1 cellular context compared by ENCODE assay signal in the genomic region with DNA sequence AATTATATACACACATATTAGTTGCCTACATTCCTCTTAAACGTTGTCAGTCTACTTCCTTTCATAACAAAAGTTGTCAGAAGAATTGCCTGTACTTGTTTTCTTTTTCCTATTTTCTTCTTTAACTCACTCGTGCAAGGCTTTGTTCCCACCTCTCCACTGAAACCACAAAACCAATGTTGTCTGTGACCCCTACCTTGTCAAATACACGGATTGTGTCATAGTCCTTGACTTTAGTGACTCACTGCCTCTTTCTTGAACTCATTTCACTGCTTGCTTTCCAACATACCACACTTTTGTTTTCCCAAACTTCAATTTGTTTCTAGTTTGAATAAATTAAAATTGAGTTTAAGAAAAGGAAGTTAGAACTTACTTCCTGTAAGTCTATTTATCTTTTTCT.
TF ChIP-seq lines count a peak whose summit lies in the region.

No MANE protein-coding gene starts in this region.

TF ChIP-seq in GM23338, 12 proteins besides CTCF, POLR2A, EP300 and RAD21:
- no peak for TF ChIP-seq STAT1 (IDR thresholded peaks at IDR 0.05; ENCODE audit: unreplicated experiment)
- TF ChIP-seq, protein P1, sequence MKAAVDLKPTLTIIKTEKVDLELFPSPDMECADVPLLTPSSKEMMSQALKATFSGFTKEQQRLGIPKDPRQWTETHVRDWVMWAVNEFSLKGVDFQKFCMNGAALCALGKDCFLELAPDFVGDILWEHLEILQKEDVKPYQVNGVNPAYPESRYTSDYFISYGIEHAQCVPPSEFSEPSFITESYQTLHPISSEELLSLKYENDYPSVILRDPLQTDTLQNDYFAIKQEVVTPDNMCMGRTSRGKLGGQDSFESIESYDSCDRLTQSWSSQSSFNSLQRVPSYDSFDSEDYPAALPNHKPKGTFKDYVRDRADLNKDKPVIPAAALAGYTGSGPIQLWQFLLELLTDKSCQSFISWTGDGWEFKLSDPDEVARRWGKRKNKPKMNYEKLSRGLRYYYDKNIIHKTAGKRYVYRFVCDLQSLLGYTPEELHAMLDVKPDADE (IDR thresholded peaks at IDR 0.05) = no peak
- TF ChIP-seq POLR2AphosphoS5 (IDR thresholded peaks at IDR 0.05; ENCODE audit: low read depth) = no peak
- no peak for TF ChIP-seq ZNF331 (CRISPR knock-in tag; IDR thresholded peaks at IDR 0.05; ENCODE audit: low read depth)
- no peak for TF ChIP-seq EZH2 (IDR thresholded peaks at IDR 0.05; ENCODE audit: low read depth, unreplicated experiment)
- TF ChIP-seq ZNF114 (CRISPR knock-in tag; IDR thresholded peaks at IDR 0.05) = no peak
- TF ChIP-seq EZH2phosphoT487 (IDR thresholded peaks at IDR 0.05; ENCODE audit: unreplicated experiment) = no peak
- TF ChIP-seq, protein P2, sequence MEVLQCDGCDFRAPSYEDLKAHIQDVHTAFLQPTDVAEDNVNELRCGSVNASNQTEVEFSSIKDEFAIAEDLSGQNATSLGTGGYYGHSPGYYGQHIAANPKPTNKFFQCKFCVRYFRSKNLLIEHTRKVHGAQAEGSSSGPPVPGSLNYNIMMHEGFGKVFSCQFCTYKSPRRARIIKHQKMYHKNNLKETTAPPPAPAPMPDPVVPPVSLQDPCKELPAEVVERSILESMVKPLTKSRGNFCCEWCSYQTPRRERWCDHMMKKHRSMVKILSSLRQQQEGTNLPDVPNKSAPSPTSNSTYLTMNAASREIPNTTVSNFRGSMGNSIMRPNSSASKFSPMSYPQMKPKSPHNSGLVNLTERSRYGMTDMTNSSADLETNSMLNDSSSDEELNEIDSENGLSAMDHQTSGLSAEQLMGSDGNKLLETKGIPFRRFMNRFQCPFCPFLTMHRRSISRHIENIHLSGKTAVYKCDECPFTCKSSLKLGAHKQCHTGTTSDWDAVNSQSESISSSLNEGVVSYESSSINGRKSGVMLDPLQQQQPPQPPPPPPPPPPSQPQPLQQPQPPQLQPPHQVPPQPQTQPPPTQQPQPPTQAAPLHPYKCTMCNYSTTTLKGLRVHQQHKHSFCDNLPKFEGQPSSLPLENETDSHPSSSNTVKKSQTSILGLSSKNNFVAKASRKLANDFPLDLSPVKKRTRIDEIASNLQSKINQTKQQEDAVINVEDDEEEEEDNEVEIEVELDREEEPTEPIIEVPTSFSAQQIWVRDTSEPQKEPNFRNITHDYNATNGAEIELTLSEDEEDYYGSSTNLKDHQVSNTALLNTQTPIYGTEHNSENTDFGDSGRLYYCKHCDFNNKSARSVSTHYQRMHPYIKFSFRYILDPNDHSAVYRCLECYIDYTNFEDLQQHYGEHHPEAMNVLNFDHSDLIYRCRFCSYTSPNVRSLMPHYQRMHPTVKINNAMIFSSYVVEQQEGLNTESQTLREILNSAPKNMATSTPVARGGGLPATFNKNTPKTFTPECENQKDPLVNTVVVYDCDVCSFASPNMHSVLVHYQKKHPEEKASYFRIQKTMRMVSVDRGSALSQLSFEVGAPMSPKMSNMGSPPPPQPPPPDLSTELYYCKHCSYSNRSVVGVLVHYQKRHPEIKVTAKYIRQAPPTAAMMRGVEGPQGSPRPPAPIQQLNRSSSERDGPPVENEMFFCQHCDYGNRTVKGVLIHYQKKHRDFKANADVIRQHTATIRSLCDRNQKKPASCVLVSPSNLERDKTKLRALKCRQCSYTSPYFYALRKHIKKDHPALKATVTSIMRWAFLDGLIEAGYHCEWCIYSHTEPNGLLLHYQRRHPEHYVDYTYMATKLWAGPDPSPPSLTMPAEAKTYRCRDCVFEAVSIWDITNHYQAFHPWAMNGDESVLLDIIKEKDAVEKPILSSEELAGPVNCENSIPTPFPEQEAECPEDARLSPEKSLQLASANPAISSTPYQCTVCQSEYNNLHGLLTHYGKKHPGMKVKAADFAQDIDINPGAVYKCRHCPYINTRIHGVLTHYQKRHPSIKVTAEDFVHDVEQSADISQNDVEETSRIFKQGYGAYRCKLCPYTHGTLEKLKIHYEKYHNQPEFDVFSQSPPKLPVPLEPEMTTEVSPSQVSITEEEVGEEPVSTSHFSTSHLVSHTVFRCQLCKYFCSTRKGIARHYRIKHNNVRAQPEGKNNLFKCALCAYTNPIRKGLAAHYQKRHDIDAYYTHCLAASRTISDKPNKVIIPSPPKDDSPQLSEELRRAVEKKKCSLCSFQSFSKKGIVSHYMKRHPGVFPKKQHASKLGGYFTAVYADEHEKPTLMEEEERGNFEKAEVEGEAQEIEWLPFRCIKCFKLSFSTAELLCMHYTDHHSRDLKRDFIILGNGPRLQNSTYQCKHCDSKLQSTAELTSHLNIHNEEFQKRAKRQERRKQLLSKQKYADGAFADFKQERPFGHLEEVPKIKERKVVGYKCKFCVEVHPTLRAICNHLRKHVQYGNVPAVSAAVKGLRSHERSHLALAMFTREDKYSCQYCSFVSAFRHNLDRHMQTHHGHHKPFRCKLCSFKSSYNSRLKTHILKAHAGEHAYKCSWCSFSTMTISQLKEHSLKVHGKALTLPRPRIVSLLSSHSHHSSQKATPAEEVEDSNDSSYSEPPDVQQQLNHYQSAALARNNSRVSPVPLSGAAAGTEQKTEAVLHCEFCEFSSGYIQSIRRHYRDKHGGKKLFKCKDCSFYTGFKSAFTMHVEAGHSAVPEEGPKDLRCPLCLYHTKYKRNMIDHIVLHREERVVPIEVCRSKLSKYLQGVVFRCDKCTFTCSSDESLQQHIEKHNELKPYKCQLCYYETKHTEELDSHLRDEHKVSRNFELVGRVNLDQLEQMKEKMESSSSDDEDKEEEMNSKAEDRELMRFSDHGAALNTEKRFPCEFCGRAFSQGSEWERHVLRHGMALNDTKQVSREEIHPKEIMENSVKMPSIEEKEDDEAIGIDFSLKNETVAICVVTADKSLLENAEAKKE (CRISPR knock-in tag; IDR thresholded peaks at IDR 0.05) = no peak
- no peak for TF ChIP-seq JUNB (IDR thresholded peaks at IDR 0.05; ENCODE audit: unreplicated experiment)
- TF ChIP-seq NANOG (IDR thresholded peaks at IDR 0.05; ENCODE audit: borderline replicate concordance) = no peak
- TF ChIP-seq, protein P3, sequence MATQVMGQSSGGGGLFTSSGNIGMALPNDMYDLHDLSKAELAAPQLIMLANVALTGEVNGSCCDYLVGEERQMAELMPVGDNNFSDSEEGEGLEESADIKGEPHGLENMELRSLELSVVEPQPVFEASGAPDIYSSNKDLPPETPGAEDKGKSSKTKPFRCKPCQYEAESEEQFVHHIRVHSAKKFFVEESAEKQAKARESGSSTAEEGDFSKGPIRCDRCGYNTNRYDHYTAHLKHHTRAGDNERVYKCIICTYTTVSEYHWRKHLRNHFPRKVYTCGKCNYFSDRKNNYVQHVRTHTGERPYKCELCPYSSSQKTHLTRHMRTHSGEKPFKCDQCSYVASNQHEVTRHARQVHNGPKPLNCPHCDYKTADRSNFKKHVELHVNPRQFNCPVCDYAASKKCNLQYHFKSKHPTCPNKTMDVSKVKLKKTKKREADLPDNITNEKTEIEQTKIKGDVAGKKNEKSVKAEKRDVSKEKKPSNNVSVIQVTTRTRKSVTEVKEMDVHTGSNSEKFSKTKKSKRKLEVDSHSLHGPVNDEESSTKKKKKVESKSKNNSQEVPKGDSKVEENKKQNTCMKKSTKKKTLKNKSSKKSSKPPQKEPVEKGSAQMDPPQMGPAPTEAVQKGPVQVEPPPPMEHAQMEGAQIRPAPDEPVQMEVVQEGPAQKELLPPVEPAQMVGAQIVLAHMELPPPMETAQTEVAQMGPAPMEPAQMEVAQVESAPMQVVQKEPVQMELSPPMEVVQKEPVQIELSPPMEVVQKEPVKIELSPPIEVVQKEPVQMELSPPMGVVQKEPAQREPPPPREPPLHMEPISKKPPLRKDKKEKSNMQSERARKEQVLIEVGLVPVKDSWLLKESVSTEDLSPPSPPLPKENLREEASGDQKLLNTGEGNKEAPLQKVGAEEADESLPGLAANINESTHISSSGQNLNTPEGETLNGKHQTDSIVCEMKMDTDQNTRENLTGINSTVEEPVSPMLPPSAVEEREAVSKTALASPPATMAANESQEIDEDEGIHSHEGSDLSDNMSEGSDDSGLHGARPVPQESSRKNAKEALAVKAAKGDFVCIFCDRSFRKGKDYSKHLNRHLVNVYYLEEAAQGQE (IDR thresholded peaks at IDR 0.05; ENCODE audit: unreplicated experiment) = no peak
- no peak for TF ChIP-seq CREB1 (CRISPR knock-in tag; IDR thresholded peaks at IDR 0.05; ENCODE audit: low read depth)
